ENCODE assay signal across 1 cellular context in the genomic region with DNA sequence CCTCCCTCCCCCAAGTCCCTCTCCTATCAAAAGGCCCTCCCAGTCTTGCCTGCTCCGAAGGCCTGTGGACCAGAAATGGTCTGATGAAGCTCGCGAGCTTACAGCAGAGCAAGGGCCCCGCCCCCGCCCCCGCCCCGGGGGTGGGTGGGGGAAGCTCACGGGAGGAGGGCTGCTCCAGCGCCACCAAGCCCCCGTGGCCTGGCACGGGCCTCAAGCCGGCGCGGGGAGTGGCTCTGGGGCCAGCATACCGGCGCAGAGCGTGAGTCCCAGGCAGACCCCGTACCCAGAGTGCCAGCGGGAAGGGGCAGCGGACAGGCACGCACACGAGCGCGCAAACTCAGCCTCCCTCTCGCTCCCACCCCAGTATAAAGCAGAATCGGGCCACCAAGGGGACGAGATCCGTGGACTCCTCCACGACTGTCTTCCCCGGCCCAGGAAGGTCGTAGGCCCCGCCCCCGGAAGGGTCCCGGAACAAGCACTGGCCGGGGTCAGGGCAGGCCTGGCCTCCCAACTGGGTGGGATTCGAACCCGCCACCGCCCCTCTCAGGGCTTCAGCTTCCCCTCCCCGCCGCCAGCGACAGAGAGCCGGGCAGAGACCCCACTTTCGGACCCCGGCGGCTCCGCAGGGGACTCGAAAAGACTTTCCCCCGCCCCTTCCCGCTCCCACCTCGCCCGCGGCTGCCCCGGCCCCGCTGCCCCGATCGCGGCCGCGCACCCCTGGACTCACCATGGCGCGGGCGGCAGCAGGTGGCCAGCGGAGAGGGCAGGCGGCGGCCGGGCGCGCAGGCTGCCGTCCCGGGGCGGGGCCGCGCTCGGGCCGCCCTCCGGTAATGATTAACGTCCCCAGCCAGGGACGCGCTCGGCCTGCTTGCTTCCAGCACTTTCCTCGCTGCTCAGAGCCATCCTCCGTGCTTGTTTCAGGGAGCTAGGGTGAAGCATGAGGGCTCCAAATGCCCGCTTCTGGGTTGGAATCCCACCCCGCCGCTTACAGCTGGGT.
A peak's percentile ranks its signal among the peaks of the same experiment; 100 is the strongest.
TF ChIP-seq lines count a peak whose summit lies in the region.

Gene PCBD1, minus strand, starts transcription at position 762 of the 997 bp plus-strand sequence. Its CDS starts 32 bp downstream, at position 730.

TF ChIP-seq in HepG2, 621 proteins besides CTCF, POLR2A, EP300 and RAD21 (continued from another document and continues in another):
- no peak for TF ChIP-seq CSRNP1 (CRISPR knock-in tag; IDR thresholded peaks at IDR 0.05)
- TF ChIP-seq MTF2 (CRISPR knock-in tag; IDR thresholded peaks at IDR 0.05; ENCODE audit: borderline replicate concordance) = no peak
- peak; percentile 80 for TF ChIP-seq ZNF225 (CRISPR knock-in tag; IDR thresholded peaks at IDR 0.05)
- no peak for TF ChIP-seq KMT2B (CRISPR knock-in tag; IDR thresholded peaks at IDR 0.05)
- TF ChIP-seq HMGXB4 (CRISPR knock-in tag; IDR thresholded peaks at IDR 0.05; ENCODE audit: borderline replicate concordance in 1 of 2, low read depth in 1 of 2) = peak; percentile 21 to 82
- no peak for TF ChIP-seq MAF1 (CRISPR knock-in tag; IDR thresholded peaks at IDR 0.05; ENCODE audit: borderline replicate concordance)
- no peak for TF ChIP-seq ZBTB49 (CRISPR knock-in tag; IDR thresholded peaks at IDR 0.05; ENCODE audit: borderline replicate concordance)
- TF ChIP-seq ZNF407 (CRISPR knock-in tag; IDR thresholded peaks at IDR 0.05; ENCODE audit: not compliant biosample characterization) = no peak
- TF ChIP-seq ZNF710 (CRISPR knock-in tag; IDR thresholded peaks at IDR 0.05; ENCODE audit: borderline replicate concordance) = no peak
- peak; percentile 17 for TF ChIP-seq KAT8 (CRISPR knock-in tag; IDR thresholded peaks at IDR 0.05)
- no peak for TF ChIP-seq DNMT1 (CRISPR knock-in tag; IDR thresholded peaks at IDR 0.05)
- TF ChIP-seq SP4 (CRISPR knock-in tag; IDR thresholded peaks at IDR 0.05) = peak; percentile 26; the same call in 1 of the 2 replicates
- peak; percentile 57 for TF ChIP-seq ZNF564 (CRISPR knock-in tag; IDR thresholded peaks at IDR 0.05)
- TF ChIP-seq ELK4 (CRISPR knock-in tag; IDR thresholded peaks at IDR 0.05; ENCODE audit: borderline replicate concordance) = no peak
- TF ChIP-seq ZNF282 (IDR thresholded peaks at IDR 0.05; ENCODE audit: partially characterized antibody) = no peak
- TF ChIP-seq KDM5A (IDR thresholded peaks at IDR 0.05; ENCODE audit: borderline replicate concordance, low read length) = no peak
- no peak for TF ChIP-seq ZNF3 (CRISPR knock-in tag; IDR thresholded peaks at IDR 0.05)
- TF ChIP-seq PLRG1 (conservative IDR thresholded peaks at IDR 0.05) = no peak
- no peak for TF ChIP-seq ZNF775 (CRISPR knock-in tag; IDR thresholded peaks at IDR 0.05; ENCODE audit: borderline replicate concordance)
- TF ChIP-seq ZZZ3 (CRISPR knock-in tag; IDR thresholded peaks at IDR 0.05; ENCODE audit: borderline replicate concordance) = no peak
- peak; percentile 45 for TF ChIP-seq ASH2L (IDR thresholded peaks at IDR 0.05; ENCODE audit: insufficient read length, low read depth, low read length)
- TF ChIP-seq ZNF570 (CRISPR knock-in tag; IDR thresholded peaks at IDR 0.05; ENCODE audit: borderline replicate concordance) = 0 out of 2 replicates have a peak, but pooled peaks have one; percentile 22
- TF ChIP-seq ONECUT2 (CRISPR knock-in tag; IDR thresholded peaks at IDR 0.05) = no peak
- TF ChIP-seq MYNN (CRISPR knock-in tag; IDR thresholded peaks at IDR 0.05; ENCODE audit: low read depth) = no peak
- TF ChIP-seq, protein P1, sequence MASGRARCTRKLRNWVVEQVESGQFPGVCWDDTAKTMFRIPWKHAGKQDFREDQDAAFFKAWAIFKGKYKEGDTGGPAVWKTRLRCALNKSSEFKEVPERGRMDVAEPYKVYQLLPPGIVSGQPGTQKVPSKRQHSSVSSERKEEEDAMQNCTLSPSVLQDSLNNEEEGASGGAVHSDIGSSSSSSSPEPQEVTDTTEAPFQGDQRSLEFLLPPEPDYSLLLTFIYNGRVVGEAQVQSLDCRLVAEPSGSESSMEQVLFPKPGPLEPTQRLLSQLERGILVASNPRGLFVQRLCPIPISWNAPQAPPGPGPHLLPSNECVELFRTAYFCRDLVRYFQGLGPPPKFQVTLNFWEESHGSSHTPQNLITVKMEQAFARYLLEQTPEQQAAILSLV (CRISPR knock-in tag; IDR thresholded peaks at IDR 0.05; ENCODE audit: borderline replicate concordance) = peak; percentile 44; the same call in 1 of the 2 replicates
- TF ChIP-seq DNMT3B (CRISPR knock-in tag; conservative IDR thresholded peaks at IDR 0.05) = peak; percentile 25; the same call in 1 of the 2 replicates
- TF ChIP-seq ZKSCAN1 (IDR thresholded peaks at IDR 0.05; ENCODE audit: low read length) = no peak
- TF ChIP-seq IKZF1 (IDR thresholded peaks at IDR 0.05) = no peak
- TF ChIP-seq HNRNPL (IDR thresholded peaks at IDR 0.05; ENCODE audit: low read depth, low read length) = peak; percentile 71; the same call in 1 of the 2 replicates
- TF ChIP-seq GFI1 (CRISPR knock-in tag; IDR thresholded peaks at IDR 0.05; ENCODE audit: borderline replicate concordance) = no peak; the same call in 1 of the 2 replicates
- TF ChIP-seq, protein P2, sequence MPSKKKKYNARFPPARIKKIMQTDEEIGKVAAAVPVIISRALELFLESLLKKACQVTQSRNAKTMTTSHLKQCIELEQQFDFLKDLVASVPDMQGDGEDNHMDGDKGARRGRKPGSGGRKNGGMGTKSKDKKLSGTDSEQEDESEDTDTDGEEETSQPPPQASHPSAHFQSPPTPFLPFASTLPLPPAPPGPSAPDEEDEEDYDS (CRISPR knock-in tag; IDR thresholded peaks at IDR 0.05) = 0 out of 2 replicates have a peak, but pooled peaks have one; percentile 50
- no peak for TF ChIP-seq ZNF672 (CRISPR knock-in tag; IDR thresholded peaks at IDR 0.05)
- 0 out of 2 replicates have a peak, but pooled peaks have one; percentile 54 for TF ChIP-seq ATF5 (CRISPR knock-in tag; IDR thresholded peaks at IDR 0.05; ENCODE audit: low read depth)
- no peak for TF ChIP-seq PHF5A (CRISPR knock-in tag; IDR thresholded peaks at IDR 0.05; ENCODE audit: low read depth, unreplicated experiment)
